In the genomic region with DNA sequence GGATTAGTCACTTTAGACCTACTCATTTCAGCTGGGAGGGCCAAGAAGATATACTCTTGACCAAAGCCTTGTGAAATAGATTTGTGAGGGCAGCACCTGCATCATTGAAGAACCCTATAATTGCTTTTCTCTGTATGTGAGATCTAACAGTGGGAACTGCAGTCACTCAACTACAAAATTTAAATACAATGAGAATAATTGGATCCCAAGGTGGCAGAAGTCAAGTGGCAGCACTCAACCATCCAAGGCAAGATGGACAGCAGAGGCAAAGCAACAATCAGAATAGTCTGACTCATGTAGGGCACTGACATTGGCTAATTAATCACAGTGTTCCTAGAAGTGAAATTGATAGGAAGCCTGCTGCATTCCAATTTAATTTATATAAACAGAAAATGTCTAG, we compare ENCODE assay signal across 8 cellular contexts.
"Had no signal": no experiment of that assay in that cellular context is flagged by ENCODE, and none has a peak within 500 bp of the region (broad histone marks: within the 10 kb centered on the region; RNA-seq: fewer than 3 reads in every experiment).

No MANE protein-coding gene starts in this region.

- H3K9me3 ChIP-seq: HAP-1 had no signal

- DNase-seq: GM23248, GOT3, H7, H9, HCEC 1CT, HFFc6 had no signal

- H3K4me1 ChIP-seq: HAP-1 had no signal

- H3K36me3 ChIP-seq: HAP-1 had no signal

- H3K4me3 ChIP-seq: GM23248, GM23338, HAP-1 had no signal

- H3K27ac ChIP-seq: GM23248 had no signal
